1 cellular context compared by ENCODE assay signal in genomic region chr22:36352775-36353507, GRCh38.
TF ChIP-seq lines count a peak whose summit lies in the region.

No MANE protein-coding gene starts in this region.

TF ChIP-seq in HEK293, 187 proteins besides CTCF, POLR2A, EP300 and RAD21 (continued from another document):
- TF ChIP-seq, protein P1, sequence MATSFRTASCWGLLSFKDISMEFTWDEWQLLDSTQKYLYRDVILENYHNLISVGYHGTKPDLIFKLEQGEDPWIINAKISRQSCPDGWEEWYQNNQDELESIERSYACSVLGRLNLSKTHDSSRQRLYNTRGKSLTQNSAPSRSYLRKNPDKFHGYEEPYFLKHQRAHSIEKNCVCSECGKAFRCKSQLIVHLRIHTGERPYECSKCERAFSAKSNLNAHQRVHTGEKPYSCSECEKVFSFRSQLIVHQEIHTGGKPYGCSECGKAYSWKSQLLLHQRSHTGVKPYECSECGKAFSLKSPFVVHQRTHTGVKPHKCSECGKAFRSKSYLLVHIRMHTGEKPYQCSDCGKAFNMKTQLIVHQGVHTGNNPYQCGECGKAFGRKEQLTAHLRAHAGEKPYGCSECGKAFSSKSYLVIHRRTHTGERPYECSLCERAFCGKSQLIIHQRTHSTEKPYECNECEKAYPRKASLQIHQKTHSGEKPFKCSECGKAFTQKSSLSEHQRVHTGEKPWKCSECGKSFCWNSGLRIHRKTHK (tag by site-specific recombination; IDR thresholded peaks at IDR 0.05), result no peak
- TF ChIP-seq ZNF677 (tag by site-specific recombination; IDR thresholded peaks at IDR 0.05), result no peak
